8 cellular contexts compared by ENCODE assay signal in genomic region chr7:44639701-44640321, GRCh38.
DNase-seq lines count a peak whose midpoint lies in the region; ATAC-seq and TF ChIP-seq lines count a peak whose summit lies in the region.

No MANE protein-coding gene starts in this region.

- DNase-seq in DMS153 (lab: John Stamatoyannopoulos, UW) (peak; percentile 82), astrocyte of the cerebellum (ENCODE audit: low read depth) (peak; percentile 68), skeletal muscle cell (ENCODE audit: low read depth) (peak; percentile 49), NCI-H1694 treated with DMSO at 0.1 percent for 48 hours (lab: John Stamatoyannopoulos, UW) (no peak), NCI-H1092 (lab: John Stamatoyannopoulos, UW) (no peak)

- peaks cover 58% of the 10 kb centered on the region for H3K4me1 ChIP-seq in Loucy (ENCODE audit: insufficient read depth, low read length, poor library complexity, severe bottlenecking)
- peaks cover 21% of the 10 kb centered on the region for H3K4me1 ChIP-seq in iPS-20b (ENCODE audit: insufficient read depth, low read length)

- H3K27me3 ChIP-seq in Loucy (ENCODE audit: insufficient read depth, low read length, poor library complexity, severe bottlenecking) (no peaks in the 10 kb centered on the region), iPS-20b (ENCODE audit: insufficient read depth, low read length) (no peaks in the 10 kb centered on the region)

- in situ Hi-C loops in astrocyte of the cerebellum (cut with HindIII; ENCODE audit: low sequenced_read_pairs), result no loop called here

- H3K4me2 ChIP-seq in Loucy (ENCODE audit: low read depth, low read length, poor library complexity, severe bottlenecking), result peak overlapping the region; percentile 90

- no peak overlapping the region for H2AFZ ChIP-seq in Loucy (ENCODE audit: low read length)

- no peaks in the 10 kb centered on the region for H3F3A ChIP-seq in Loucy (ENCODE audit: low read depth)

- no peak for ATAC-seq in GM21390 (IDR thresholded peaks at IDR 0.05; ENCODE audit: unreplicated experiment)

- no peaks in the 10 kb centered on the region for H3K9me3 ChIP-seq in Loucy (ENCODE audit: insufficient read depth, low read depth, low read length)
- H3K9me3 ChIP-seq in iPS-20b (ENCODE audit: insufficient read depth, low read depth, low read length), result no peaks in the 10 kb centered on the region

- peaks cover 29% of the 10 kb centered on the region; the same call in 1 of the 2 replicates for H3K79me2 ChIP-seq in Loucy (ENCODE audit: insufficient read depth, low read length)

- no peaks in the 10 kb centered on the region for H4K20me1 ChIP-seq in Loucy (ENCODE audit: insufficient read depth, low read length, poor library complexity, severe bottlenecking)

- no peaks in the 10 kb centered on the region for H3K9me2 ChIP-seq in Loucy (replicated peaks; ENCODE audit: low read depth, low read length)

- peak overlapping the region; percentile 71 for H3K4me3 ChIP-seq in Loucy (ENCODE audit: low read length, poor library complexity, severe bottlenecking)
- H3K4me3 ChIP-seq in astrocyte of the cerebellum (ENCODE audit: low read depth, low read length), result no peak overlapping the region
- no peak overlapping the region for H3K4me3 ChIP-seq in iPS-20b (ENCODE audit: low read length)
- H3K4me3 ChIP-seq in skeletal muscle cell (ENCODE audit: low read depth, low read length), result no peak overlapping the region

- H3K9ac ChIP-seq in Loucy (ENCODE audit: low read depth, low read length, poor library complexity, severe bottlenecking) (peak overlapping the region; percentile 77), iPS-20b (ENCODE audit: low read depth, low read length) (peak overlapping the region; percentile 38; the same call in 1 of the 2 replicates)

- TF ChIP-seq CTCF in Loucy (conservative IDR thresholded peaks at IDR 0.05; ENCODE audit: low read length), result no peak
- no peak for TF ChIP-seq CTCF in astrocyte of the cerebellum (IDR thresholded peaks at IDR 0.05; ENCODE audit: low read depth, low read length, missing control alignments)

- H3K36me3 ChIP-seq in Loucy (ENCODE audit: insufficient read depth, low read length), result no peaks in the 10 kb centered on the region
- no peaks in the 10 kb centered on the region for H3K36me3 ChIP-seq in iPS-20b (ENCODE audit: insufficient read depth, low read depth, low read length)

- no peak overlapping the region for H3K27ac ChIP-seq in iPS-20b (ENCODE audit: low read length)

Comparison
In these comparisons a context has a peak if more than half of its experiments do, and no peak if none do; other contexts are left out.
1. DNase-seq: peak in DMS153 (single experiment), astrocyte of the cerebellum (single experiment) and skeletal muscle cell (single experiment); none in NCI-H1694 treated with DMSO at 0.1 percent for 48 hours (single experiment) and NCI-H1092 (single experiment).